8 cellular contexts compared by ENCODE assay signal in genomic region chr11:64810891-64811272, GRCh38. TPM values are rescaled to one million over a fixed set of nuclear protein-coding genes. Genes with fewer than 3 reads are reported as not detected.
DNase-seq lines count a peak whose midpoint lies in the region; ATAC-seq and TF ChIP-seq lines count a peak whose summit lies in the region.

No MANE protein-coding gene starts in this region.

- POLR2A ChIA-PET in AG04449 (lab: Yijun Ruan, JAX): interaction anchor here (1.0 to 1.6 kb wide), 2 partner anchors 12 to 67 kb away, joined by 3 to 5 read pairs; partner anchors contain the start of gene EHD1
- POLR2A ChIA-PET in naive thymus-derived CD4-positive, alpha-beta T cell (lab: Charles Lee): interaction anchor here (0.7 to 4.9 kb wide), 17 partner anchors 9 to 324 kb away, joined by 3 to 56 read pairs (median 4); partner anchors contain the start of genes CDC42BPG, EHD1, FAU and MAJIN

- H3K9me3 Mint-ChIP-seq in naive thymus-derived CD4-positive, alpha-beta T cell: no peaks in the 10 kb centered on the region

- peaks cover 0 to 6% (median 0%) of the 10 kb centered on the region in 5 donors for H3K27me3 Mint-ChIP-seq in naive thymus-derived CD4-positive, alpha-beta T cell

- CTCF ChIA-PET in AG04449 (lab: Yijun Ruan, JAX): interaction anchor here (1.0 to 2.8 kb wide), 4 partner anchors 9 to 215 kb away, joined by 3 to 14 read pairs (median 3); partner anchors contain the start of gene CDC42BPG
- CTCF ChIA-PET in naive thymus-derived CD4-positive, alpha-beta T cell (lab: Charles Lee): interaction anchor here (0.7 to 2.0 kb wide), 4 partner anchors 32 to 204 kb away, joined by 3 to 10 read pairs (median 4); partner anchors contain the start of genes CDC42BPG and SF1

- no peaks in the 10 kb centered on the region for H3K9me3 ChIP-seq in RWPE2 (ENCODE audit: severe bottlenecking)
- no peaks in the 10 kb centered on the region for H3K9me3 ChIP-seq in naive thymus-derived CD4-positive, alpha-beta T cell (ENCODE audit: control insufficient read depth in 2 of 3, low read length in 3 of 3)

- no peaks in the 10 kb centered on the region for H3K27me3 ChIP-seq in RWPE2 (ENCODE audit: insufficient read depth, poor library complexity, severe bottlenecking)
- no peaks in the 10 kb centered on the region for H3K27me3 ChIP-seq in naive thymus-derived CD4-positive, alpha-beta T cell (ENCODE audit: control insufficient read depth in 2 of 2, insufficient read depth in 2 of 2, low read length in 2 of 2)

- H3K36me3 Mint-ChIP-seq in naive thymus-derived CD4-positive, alpha-beta T cell: peaks cover 4 to 13% (median 5%) of the 10 kb centered on the region in 5 donors

- DNase-seq in AG04449 (ENCODE audit: low read depth, low spot score) (no peak), RWPE2 (ENCODE audit: low spot score) (no peak), dermis blood vessel endothelial cell (no peak)
- peak; percentile 47 for DNase-seq in effector CD4-positive, alpha-beta T cell
- peak in 5 of 9 donors; percentile 60 to 76 (median 73) for DNase-seq in naive thymus-derived CD4-positive, alpha-beta T cell
- no peak for DNase-seq in central memory CD4-positive, alpha-beta T cell

- no peak for TF ChIP-seq CTCF in AG04449 (IDR thresholded peaks at IDR 0.05; ENCODE audit: insufficient read depth, low read length, missing control alignments)
- TF ChIP-seq CTCF in RWPE2 (IDR thresholded peaks at IDR 0.05; ENCODE audit: poor library complexity, severe bottlenecking): no peak

- peaks cover 22 to 34% (median 30%) of the 10 kb centered on the region in 7 donors for H3K4me1 Mint-ChIP-seq in naive thymus-derived CD4-positive, alpha-beta T cell

- H3K4me1 ChIP-seq in RWPE2 (ENCODE audit: insufficient read depth, poor library complexity, severe bottlenecking): no peaks in the 10 kb centered on the region
- H3K4me1 ChIP-seq in naive thymus-derived CD4-positive, alpha-beta T cell (ENCODE audit: control insufficient read depth in 2 of 2, insufficient read depth in 2 of 2, low read length in 2 of 2): peaks cover 7 to 11% of the 10 kb centered on the region in 2 donors

- ATAC-seq in GM19324 (IDR thresholded peaks at IDR 0.05; ENCODE audit: low FRiP score, unreplicated experiment): peak; percentile 7
- ATAC-seq in RWPE2 (ENCODE audit: low read depth): no peak
- ATAC-seq in naive thymus-derived CD4-positive, alpha-beta T cell: peak; percentile 78
- ATAC-seq in HG03045 (IDR thresholded peaks at IDR 0.05; ENCODE audit: unreplicated experiment): no peak

- peak overlapping the region; percentile 91 to 98 (median 96) for H3K4me3 Mint-ChIP-seq in naive thymus-derived CD4-positive, alpha-beta T cell

- intact Hi-C loops in naive thymus-derived CD4-positive, alpha-beta T cell (cut with micrococcal nuclease): loop anchor here (1.0 to 2.0 kb wide), 7 partner anchors 9 to 113 kb away; partner anchors contain the start of genes SF1 (in 2 of the 2), CDC42BPG (in 1 of the 2), PPP2R5B (in 1 of the 2) and RASGRP2 (in 1 of the 2)

- no peak overlapping the region for H3K27ac ChIP-seq in RWPE2 (ENCODE audit: poor library complexity, severe bottlenecking)
- H3K27ac ChIP-seq in naive thymus-derived CD4-positive, alpha-beta T cell (ENCODE audit: low read depth, low read length): peak overlapping the region; percentile 97

- H3K4me3 ChIP-seq in AG04449 (ENCODE audit: low read depth, low read length) (peak overlapping the region; percentile 83), RWPE2 (ENCODE audit: severe bottlenecking) (peak overlapping the region; percentile 65)
- H3K4me3 ChIP-seq in naive thymus-derived CD4-positive, alpha-beta T cell (ENCODE audit: low read length): peak overlapping the region; percentile 99

- H3K27ac Mint-ChIP-seq in naive thymus-derived CD4-positive, alpha-beta T cell: peak overlapping the region; percentile 88 to 97 (median 94)

- peaks cover 9% of the 10 kb centered on the region for H3K36me3 ChIP-seq in RWPE2 (ENCODE audit: low read depth)
- H3K36me3 ChIP-seq in naive thymus-derived CD4-positive, alpha-beta T cell (ENCODE audit: control insufficient read depth in 2 of 3, insufficient read depth in 3 of 3, low read length in 3 of 3): peaks cover 0 to 26% (median 5%) of the 10 kb centered on the region in 3 experiments

RNA-seq across cellular contexts. Expression of gene MEN1, which starts 0.5 kb away (rescaled TPM):
- 10 to 100 TPM; 25.7 to 46.4 (median 38.0) TPM for total RNA-seq in naive thymus-derived CD4-positive, alpha-beta T cell
- 10 to 100 TPM; 33.8 to 54.9 TPM for polyA plus RNA-seq in naive thymus-derived CD4-positive, alpha-beta T cell
- 20.1 and 38.7 TPM in 2 replicates for total RNA-seq in dermis blood vessel endothelial cell

RNA-seq across cellular contexts. Expression of gene MAP4K2, which starts 7.9 kb away (rescaled TPM):
- total RNA-seq in naive thymus-derived CD4-positive, alpha-beta T cell: 100 to 1,000 TPM in 2 of 5 experiments, 10 to 100 TPM in 3; 75.2 to 130 (median 84.3) TPM
- 10 to 100 TPM; 40.7 to 63.0 TPM for polyA plus RNA-seq in naive thymus-derived CD4-positive, alpha-beta T cell
- total RNA-seq in dermis blood vessel endothelial cell: 46.1 and 93.6 TPM in 2 replicates

RNA-seq across cellular contexts. Expression of gene SF1, which starts 32.5 kb away (rescaled TPM):
- 1,000 to 10,000 TPM in 2 of 5 experiments, 100 to 1,000 TPM in 3; 462 to 1,612 (median 904) TPM for total RNA-seq in naive thymus-derived CD4-positive, alpha-beta T cell
- polyA plus RNA-seq in naive thymus-derived CD4-positive, alpha-beta T cell: 100 to 1,000 TPM; 101 to 155 TPM
- 104 and 116 TPM in 2 replicates for total RNA-seq in dermis blood vessel endothelial cell

RNA-seq across cellular contexts. Expression of gene CDC42BPG, which starts 33.6 kb away (rescaled TPM):
- 1 to 10 TPM in 4 of 5 experiments, under 1 TPM in 1; 0.22 to 9.2 (median 8.1) TPM for total RNA-seq in naive thymus-derived CD4-positive, alpha-beta T cell
- polyA plus RNA-seq in naive thymus-derived CD4-positive, alpha-beta T cell: under 1 TPM; 0.27 to 0.47 TPM
- 0.34 and 0.37 TPM in 2 replicates for total RNA-seq in dermis blood vessel endothelial cell

RNA-seq across cellular contexts. Expression of gene PYGM, which starts 51.1 kb away (rescaled TPM):
- 10 to 100 TPM in 4 of 5 experiments, 1 to 10 TPM in 1; 8.0 to 16.2 (median 13.9) TPM for total RNA-seq in naive thymus-derived CD4-positive, alpha-beta T cell
- under 1 TPM; 0.26 to 0.64 TPM for polyA plus RNA-seq in naive thymus-derived CD4-positive, alpha-beta T cell
- total RNA-seq in dermis blood vessel endothelial cell: 0.23 and 0.34 TPM in 2 replicates

Comparison
In these comparisons a context has a peak if more than half of its experiments do, and no peak if none do; other contexts are left out.
1. DNase-seq: peak in effector CD4-positive, alpha-beta T cell (single experiment) and naive thymus-derived CD4-positive, alpha-beta T cell (5 of 9); none in AG04449 (single experiment), RWPE2 (single experiment), dermis blood vessel endothelial cell (single experiment) and central memory CD4-positive, alpha-beta T cell (single experiment).
2. ATAC-seq: peak in GM19324 (single experiment) and naive thymus-derived CD4-positive, alpha-beta T cell (single experiment); none in RWPE2 (single experiment) and HG03045 (single experiment).
3. Peak in every context shown above with its lines, with median percentiles within 50 percentile points of each other: H3K4me3 ChIP-seq.